ENCODE assay signal across 8 cellular contexts in genomic region chr11:114059278-114059983, GRCh38. TPM values are rescaled to one million over a fixed set of nuclear protein-coding genes. Genes with fewer than 3 reads are reported as not detected.
DNase-seq lines count a peak whose midpoint lies in the region; ATAC-seq and TF ChIP-seq lines count a peak whose summit lies in the region.

A gene with protein sequence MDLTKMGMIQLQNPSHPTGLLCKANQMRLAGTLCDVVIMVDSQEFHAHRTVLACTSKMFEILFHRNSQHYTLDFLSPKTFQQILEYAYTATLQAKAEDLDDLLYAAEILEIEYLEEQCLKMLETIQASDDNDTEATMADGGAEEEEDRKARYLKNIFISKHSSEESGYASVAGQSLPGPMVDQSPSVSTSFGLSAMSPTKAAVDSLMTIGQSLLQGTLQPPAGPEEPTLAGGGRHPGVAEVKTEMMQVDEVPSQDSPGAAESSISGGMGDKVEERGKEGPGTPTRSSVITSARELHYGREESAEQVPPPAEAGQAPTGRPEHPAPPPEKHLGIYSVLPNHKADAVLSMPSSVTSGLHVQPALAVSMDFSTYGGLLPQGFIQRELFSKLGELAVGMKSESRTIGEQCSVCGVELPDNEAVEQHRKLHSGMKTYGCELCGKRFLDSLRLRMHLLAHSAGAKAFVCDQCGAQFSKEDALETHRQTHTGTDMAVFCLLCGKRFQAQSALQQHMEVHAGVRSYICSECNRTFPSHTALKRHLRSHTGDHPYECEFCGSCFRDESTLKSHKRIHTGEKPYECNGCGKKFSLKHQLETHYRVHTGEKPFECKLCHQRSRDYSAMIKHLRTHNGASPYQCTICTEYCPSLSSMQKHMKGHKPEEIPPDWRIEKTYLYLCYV (plus strand): TSS chr11:114059711. CDS start chr11:114063301, 3,590 bp downstream.

- H3K27ac ChIP-seq in ascending aorta = peak within 1 kb of the TSS; percentile 97 to 98
- H3K27ac ChIP-seq in right cardiac atrium (ENCODE audit: low read length) = peak within 1 kb of the TSS; percentile 99

- peaks cover 33 to 43% of the 10 kb centered on the region in 2 donors for H3K36me3 ChIP-seq in ascending aorta

- ATAC-seq in right cardiac atrium (peak; percentile 78 to 82), GM18511 (IDR thresholded peaks at IDR 0.05; ENCODE audit: unreplicated experiment) (no peak), GM21447 (IDR thresholded peaks at IDR 0.05; ENCODE audit: unreplicated experiment) (no peak)

- intact Hi-C loops in ascending aorta (cut with DNase I) (loop anchor here (2.0 to 5.0 kb wide), 4 partner anchors 75 to 201 kb away; no protein-coding TSS in a partner anchor), right cardiac atrium (cut with DNase I) (no loop called here), posterior cingulate gyrus (cut with DNase I) (loop anchor here (1.0 to 2.0 kb wide), 5 partner anchors 23 to 202 kb away; partner anchors contain the start of gene USP28)

- peak; percentile 6 to 75 (median 40) for TF ChIP-seq CTCF in ascending aorta (IDR thresholded peaks at IDR 0.05)

- H3K4me3 ChIP-seq in ascending aorta (peak within 1 kb of the TSS; percentile 87 to 99), right cardiac atrium (ENCODE audit: low read length) (peak within 1 kb of the TSS; percentile 98)

- H3K4me1 ChIP-seq in ascending aorta = peaks cover 4 to 17% of the 10 kb centered on the region in 2 donors
- peaks cover 29% of the 10 kb centered on the region for H3K4me1 ChIP-seq in right cardiac atrium (ENCODE audit: control insufficient read depth, insufficient read depth, low read length)

- no peaks in the 10 kb centered on the region for H3K27me3 ChIP-seq in ascending aorta
- H3K27me3 ChIP-seq in right cardiac atrium (ENCODE audit: control insufficient read depth, insufficient read depth) = no peaks in the 10 kb centered on the region

- under 1% methylated on average over 70 of the region's 71 CpGs for WGBS in right cardiac atrium

- H3K9me3 ChIP-seq in ascending aorta = no peaks in the 10 kb centered on the region
- H3K9me3 ChIP-seq in right cardiac atrium (ENCODE audit: control insufficient read depth, low read length) = no peaks in the 10 kb centered on the region

- DNase-seq in NCI-H2081 (lab: John Stamatoyannopoulos, UW) (peak; percentile 54 to 55), NCI-H2081 treated with DMSO at 0.1 percent for 48 hours (lab: John Stamatoyannopoulos, UW) (no peak), T-helper 1 cell (peak; percentile 37 to 59 (median 49)), ascending aorta (ENCODE audit: low spot score in 2 of 2) (peak; percentile 54 to 94), right cardiac atrium (peak; percentile 90 to 97 (median 95)), posterior cingulate gyrus (peak; percentile 81 to 99 (median 92))

RNA-seq across cellular contexts. Expression of the gene that starts here (rescaled TPM):
- total RNA-seq in ascending aorta = 344 TPM
- total RNA-seq in right cardiac atrium = 10 to 100 TPM; 61.5 to 89.7 (median 79.4) TPM
- 49.8 TPM for polyA plus RNA-seq in right cardiac atrium

Comparison
In these comparisons a context has a peak if more than half of its experiments do, and no peak if none do; other contexts are left out.
1. ATAC-seq: peak in right cardiac atrium (2 of 2); none in GM18511 (single experiment) and GM21447 (single experiment).
2. intact Hi-C loops: an anchor here in ascending aorta (2.0 to 5.0 kb wide) and posterior cingulate gyrus (1.0 to 2.0 kb wide); none called in right cardiac atrium.